ENCODE assay signal across 1 cellular context in genomic region chr5:134592141-134592746, GRCh38.
TF ChIP-seq lines count a peak whose summit lies in the region.

No MANE protein-coding gene starts in this region.

TF ChIP-seq in GM23338, 12 proteins besides CTCF, POLR2A, EP300 and RAD21 (continued from another document):
- TF ChIP-seq, protein P1, sequence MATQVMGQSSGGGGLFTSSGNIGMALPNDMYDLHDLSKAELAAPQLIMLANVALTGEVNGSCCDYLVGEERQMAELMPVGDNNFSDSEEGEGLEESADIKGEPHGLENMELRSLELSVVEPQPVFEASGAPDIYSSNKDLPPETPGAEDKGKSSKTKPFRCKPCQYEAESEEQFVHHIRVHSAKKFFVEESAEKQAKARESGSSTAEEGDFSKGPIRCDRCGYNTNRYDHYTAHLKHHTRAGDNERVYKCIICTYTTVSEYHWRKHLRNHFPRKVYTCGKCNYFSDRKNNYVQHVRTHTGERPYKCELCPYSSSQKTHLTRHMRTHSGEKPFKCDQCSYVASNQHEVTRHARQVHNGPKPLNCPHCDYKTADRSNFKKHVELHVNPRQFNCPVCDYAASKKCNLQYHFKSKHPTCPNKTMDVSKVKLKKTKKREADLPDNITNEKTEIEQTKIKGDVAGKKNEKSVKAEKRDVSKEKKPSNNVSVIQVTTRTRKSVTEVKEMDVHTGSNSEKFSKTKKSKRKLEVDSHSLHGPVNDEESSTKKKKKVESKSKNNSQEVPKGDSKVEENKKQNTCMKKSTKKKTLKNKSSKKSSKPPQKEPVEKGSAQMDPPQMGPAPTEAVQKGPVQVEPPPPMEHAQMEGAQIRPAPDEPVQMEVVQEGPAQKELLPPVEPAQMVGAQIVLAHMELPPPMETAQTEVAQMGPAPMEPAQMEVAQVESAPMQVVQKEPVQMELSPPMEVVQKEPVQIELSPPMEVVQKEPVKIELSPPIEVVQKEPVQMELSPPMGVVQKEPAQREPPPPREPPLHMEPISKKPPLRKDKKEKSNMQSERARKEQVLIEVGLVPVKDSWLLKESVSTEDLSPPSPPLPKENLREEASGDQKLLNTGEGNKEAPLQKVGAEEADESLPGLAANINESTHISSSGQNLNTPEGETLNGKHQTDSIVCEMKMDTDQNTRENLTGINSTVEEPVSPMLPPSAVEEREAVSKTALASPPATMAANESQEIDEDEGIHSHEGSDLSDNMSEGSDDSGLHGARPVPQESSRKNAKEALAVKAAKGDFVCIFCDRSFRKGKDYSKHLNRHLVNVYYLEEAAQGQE (IDR thresholded peaks at IDR 0.05; ENCODE audit: unreplicated experiment): no peak
- TF ChIP-seq NANOG (IDR thresholded peaks at IDR 0.05; ENCODE audit: borderline replicate concordance) (no peak), ZNF462 (CRISPR knock-in tag; IDR thresholded peaks at IDR 0.05) (peak; percentile 6; the same call in 1 of the 2 replicates)
- TF ChIP-seq, protein P2, sequence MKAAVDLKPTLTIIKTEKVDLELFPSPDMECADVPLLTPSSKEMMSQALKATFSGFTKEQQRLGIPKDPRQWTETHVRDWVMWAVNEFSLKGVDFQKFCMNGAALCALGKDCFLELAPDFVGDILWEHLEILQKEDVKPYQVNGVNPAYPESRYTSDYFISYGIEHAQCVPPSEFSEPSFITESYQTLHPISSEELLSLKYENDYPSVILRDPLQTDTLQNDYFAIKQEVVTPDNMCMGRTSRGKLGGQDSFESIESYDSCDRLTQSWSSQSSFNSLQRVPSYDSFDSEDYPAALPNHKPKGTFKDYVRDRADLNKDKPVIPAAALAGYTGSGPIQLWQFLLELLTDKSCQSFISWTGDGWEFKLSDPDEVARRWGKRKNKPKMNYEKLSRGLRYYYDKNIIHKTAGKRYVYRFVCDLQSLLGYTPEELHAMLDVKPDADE (IDR thresholded peaks at IDR 0.05): no peak
TF ChIP-seq in GM23338: peak in this region for 1.
